ENCODE assay signal across 21 cellular contexts in genomic region chr14:49637534-49638078, GRCh38. TPM values are rescaled to one million over a fixed set of nuclear protein-coding genes. Genes with fewer than 3 reads are reported as not detected.
A peak's percentile ranks its signal among the peaks of the same experiment; 100 is the strongest.
DNase-seq lines count a peak whose midpoint lies in the region; ATAC-seq and TF ChIP-seq lines count a peak whose summit lies in the region.
"Had no signal": no experiment of that assay in that cellular context is flagged by ENCODE, and none has a peak within 500 bp of the region (broad histone marks: within the 10 kb centered on the region; RNA-seq: fewer than 3 reads in every experiment).

No MANE protein-coding gene starts in this region.

- no peak overlapping the region for H3K27ac ChIP-seq in lower lobe of right lung
- H3K27ac ChIP-seq in SJCRH30 = no peak overlapping the region
- H3K27ac ChIP-seq: brain microvascular endothelial cell, foreskin keratinocyte, skin epidermis had no signal

- no peaks in the 10 kb centered on the region for H3K9me3 Mint-ChIP-seq in T-helper 2 cell treated with Interferon-gamma antibody and Interleukin-4, amounts not matched to agents 5 μg/mL and 100 μg/mL, for 36 hours
- no peaks in the 10 kb centered on the region for H3K9me3 Mint-ChIP-seq in activated naive CD8-positive, alpha-beta T cell treated with anti-CD3 and anti-CD28 coated beads for 36 hours
- no peaks in the 10 kb centered on the region for H3K9me3 Mint-ChIP-seq in natural killer cell
- H3K9me3 Mint-ChIP-seq: activated naive CD8-positive, alpha-beta T cell treated with anti-CD3 and anti-CD28 coated beads, Interleukin-2, amount 10 ng/mL, durations not matched to agents 7 days and 5 days had no signal

- intact Hi-C loops in natural killer cell (cut with micrococcal nuclease) = loop anchor here (10.0 kb wide), 1 partner anchor 587 kb away; no protein-coding TSS in a partner anchor
- intact Hi-C loops in lower lobe of right lung (cut with DNase I) = no loop called here

- H3K4me1 Mint-ChIP-seq in T-helper 2 cell treated with Interferon-gamma antibody and Interleukin-4, amounts not matched to agents 5 μg/mL and 100 μg/mL, for 36 hours (ENCODE audit: low read depth) = peaks cover 32% of the 10 kb centered on the region
- peaks cover 49% of the 10 kb centered on the region for H3K4me1 Mint-ChIP-seq in activated naive CD8-positive, alpha-beta T cell treated with anti-CD3 and anti-CD28 coated beads for 36 hours
- peaks cover 45 to 53% of the 10 kb centered on the region in 2 donors for H3K4me1 Mint-ChIP-seq in natural killer cell

- H3K27me3 ChIP-seq in lower lobe of right lung (ENCODE audit: low read depth) (no peaks in the 10 kb centered on the region), SJCRH30 (no peaks in the 10 kb centered on the region)
- H3K27me3 ChIP-seq: brain microvascular endothelial cell, foreskin keratinocyte had no signal

- peaks cover 33% of the 10 kb centered on the region for H3K36me3 Mint-ChIP-seq in T-helper 2 cell treated with Interferon-gamma antibody and Interleukin-4, amounts not matched to agents 5 μg/mL and 100 μg/mL, for 36 hours (ENCODE audit: low read depth)
- peaks cover 57% of the 10 kb centered on the region for H3K36me3 Mint-ChIP-seq in activated naive CD8-positive, alpha-beta T cell treated with anti-CD3 and anti-CD28 coated beads for 36 hours
- peaks cover 7% of the 10 kb centered on the region for H3K36me3 Mint-ChIP-seq in natural killer cell

- H3K36me3 ChIP-seq in lower lobe of right lung (peaks cover 23% of the 10 kb centered on the region), SJCRH30 (no peaks in the 10 kb centered on the region; the same call in 1 of the 2 replicates)
- H3K36me3 ChIP-seq: brain microvascular endothelial cell had no signal

- TF ChIP-seq CTCF in natural killer cell (IDR thresholded peaks at IDR 0.05) (no peak), lower lobe of right lung (IDR thresholded peaks at IDR 0.05) (no peak)

- peak overlapping the region; percentile 4 for H3K4me3 Mint-ChIP-seq in T-helper 2 cell treated with Interferon-gamma antibody and Interleukin-4, amounts not matched to agents 5 μg/mL and 100 μg/mL, for 36 hours
- H3K4me3 Mint-ChIP-seq in activated naive CD8-positive, alpha-beta T cell treated with anti-CD3 and anti-CD28 coated beads for 36 hours = no peak overlapping the region
- H3K4me3 Mint-ChIP-seq in natural killer cell = peak overlapping the region; percentile 97

- ATAC-seq in natural killer cell = no peak
- no peak for ATAC-seq in lower lobe of right lung
- ATAC-seq: foreskin keratinocyte, PC-3 had no signal

- no peak overlapping the region for H3K27ac Mint-ChIP-seq in T-helper 2 cell treated with Interferon-gamma antibody and Interleukin-4, amounts not matched to agents 5 μg/mL and 100 μg/mL, for 36 hours
- peak overlapping the region; percentile 39 for H3K27ac Mint-ChIP-seq in activated naive CD8-positive, alpha-beta T cell treated with anti-CD3 and anti-CD28 coated beads for 36 hours
- peak overlapping the region; percentile 96 for H3K27ac Mint-ChIP-seq in natural killer cell
- H3K27ac Mint-ChIP-seq: progenitor cell of endocrine pancreas had no signal

- H3K9me3 ChIP-seq in lower lobe of right lung (no peaks in the 10 kb centered on the region), SJCRH30 (replicated peaks) (no peaks in the 10 kb centered on the region)

- H3K4me3 ChIP-seq in lower lobe of right lung = no peak overlapping the region
- H3K4me3 ChIP-seq in SJCRH30 = no peak overlapping the region
- H3K4me3 ChIP-seq: skin epidermis had no signal

- H3K4me1 ChIP-seq in lower lobe of right lung (peaks cover 43% of the 10 kb centered on the region), SJCRH30 (no peaks in the 10 kb centered on the region)

- H3K27me3 Mint-ChIP-seq in T-helper 2 cell treated with Interferon-gamma antibody and Interleukin-4, amounts not matched to agents 5 μg/mL and 100 μg/mL, for 36 hours (ENCODE audit: low read depth) = no peaks in the 10 kb centered on the region
- H3K27me3 Mint-ChIP-seq in activated naive CD8-positive, alpha-beta T cell treated with anti-CD3 and anti-CD28 coated beads for 36 hours = no peaks in the 10 kb centered on the region
- H3K27me3 Mint-ChIP-seq in natural killer cell (ENCODE audit: low read depth in 2 of 2) = no peaks in the 10 kb centered on the region
- H3K27me3 Mint-ChIP-seq: activated naive CD8-positive, alpha-beta T cell treated with anti-CD3 and anti-CD28 coated beads, Interleukin-2, amount 10 ng/mL, durations not matched to agents 7 days and 5 days; progenitor cell of endocrine pancreas had no signal

- no peak for DNase-seq in T-helper 2 cell treated with Interferon-gamma antibody and Interleukin-4, amounts not matched to agents 5 μg/mL and 100 μg/mL, for 36 hours (ENCODE audit: low spot score)
- DNase-seq in T-helper 2 cell = no peak
- DNase-seq in COLO829 (ENCODE audit: low spot score) = peak; percentile 65
- no peak for DNase-seq in activated naive CD8-positive, alpha-beta T cell treated with anti-CD3 and anti-CD28 coated beads for 36 hours
- DNase-seq in natural killer cell = no peak
- no peak for DNase-seq in DMS153 (lab: John Stamatoyannopoulos, UW)
- DNase-seq in lower lobe of right lung = no peak
- DNase-seq in SJCRH30 = no peak
- DNase-seq: activated CD4-positive, alpha-beta T cell treated with anti-CD3 and anti-CD28 coated beads for 1 hour; activated naive CD8-positive, alpha-beta T cell treated with anti-CD3 and anti-CD28 coated beads, Interleukin-2, amount 10 ng/mL, durations not matched to agents 7 days and 5 days; brain microvascular endothelial cell; dermis blood vessel endothelial cell; foreskin keratinocyte; H9; hippocampal formation; islet precursor cell; NCI-H1417; NCI-H774; PC-3 had no signal

RNA-seq across cellular contexts. Expression of gene DNAAF2, which starts 2.6 kb away (rescaled TPM):
- 10 to 100 TPM; 15.5 to 15.6 TPM for total RNA-seq in activated naive CD8-positive, alpha-beta T cell treated with anti-CD3 and anti-CD28 coated beads for 36 hours
- total RNA-seq in natural killer cell (10 to 100 TPM; 10.5 to 16.2 (median 11.4) TPM), lower lobe of right lung (6.8 TPM)
- 20.6 and 22.2 TPM in 2 replicates for total RNA-seq in SJCRH30 (2014; rRNA removed; shearing (Covaris generic))

RNA-seq across cellular contexts. Expression of gene MGAT2, which starts 17.0 kb away (rescaled TPM):
- total RNA-seq in activated naive CD8-positive, alpha-beta T cell treated with anti-CD3 and anti-CD28 coated beads for 36 hours = 10 to 100 TPM; 40.0 to 42.0 TPM
- 10 to 100 TPM; 29.9 to 34.8 (median 33.8) TPM for total RNA-seq in natural killer cell
- 24.1 TPM for total RNA-seq in lower lobe of right lung
- 72.0 and 72.8 TPM in 2 replicates for total RNA-seq in SJCRH30 (2014; rRNA removed; shearing (Covaris generic))

RNA-seq across cellular contexts. Expression of gene RPL36AL, which starts 17.2 kb away (rescaled TPM):
- total RNA-seq in activated naive CD8-positive, alpha-beta T cell treated with anti-CD3 and anti-CD28 coated beads for 36 hours = 100 to 1,000 TPM; 236 to 250 TPM
- total RNA-seq in natural killer cell (100 to 1,000 TPM; 126 to 166 (median 150) TPM), lower lobe of right lung (153 TPM)
- 268 and 271 TPM in 2 replicates for total RNA-seq in SJCRH30 (2014; rRNA removed; shearing (Covaris generic))

RNA-seq across cellular contexts. Expression of gene LRR1, which starts 38.9 kb away (rescaled TPM):
- 10 to 100 TPM; 58.9 to 59.9 TPM for total RNA-seq in activated naive CD8-positive, alpha-beta T cell treated with anti-CD3 and anti-CD28 coated beads for 36 hours
- total RNA-seq in natural killer cell = 10 to 100 TPM in 1 of 3 donors, 1 to 10 TPM in 2; 8.1 to 11.7 (median 8.7) TPM
- total RNA-seq in lower lobe of right lung = 9.0 TPM
- total RNA-seq in SJCRH30 (2014; rRNA removed; shearing (Covaris generic)) = 54.5 and 60.8 TPM in 2 replicates

RNA-seq across cellular contexts. Expression of gene POLE2, which starts 50.4 kb away (rescaled TPM):
- total RNA-seq in activated naive CD8-positive, alpha-beta T cell treated with anti-CD3 and anti-CD28 coated beads for 36 hours = 10 to 100 TPM; 33.6 to 37.2 TPM
- 1 to 10 TPM; 3.0 to 4.5 (median 4.1) TPM for total RNA-seq in natural killer cell
- total RNA-seq in lower lobe of right lung = 1.2 TPM
- 52.0 and 53.4 TPM in 2 replicates for total RNA-seq in SJCRH30 (2014; rRNA removed; shearing (Covaris generic))
